9 cellular contexts compared by ENCODE assay signal in genomic region chr1:64623750-64624445, GRCh38.
A peak's percentile ranks its signal among the peaks of the same experiment; 100 is the strongest.
DNase-seq lines count a peak whose midpoint lies in the region; ATAC-seq, FAIRE-seq and TF ChIP-seq lines count a peak whose summit lies in the region.
"Had no signal": no experiment of that assay in that cellular context is flagged by ENCODE, and none has a peak within 500 bp of the region (broad histone marks: within the 10 kb centered on the region; RNA-seq: fewer than 3 reads in every experiment).

No MANE protein-coding gene starts in this region.

- POLR2A ChIA-PET in RWPE1 (lab: Yijun Ruan, JAX; ENCODE audit: low non-redundant PET): no interaction called here

- H3K4me1 ChIP-seq in GM23248 (ENCODE audit: insufficient read depth): peaks cover 12% of the 10 kb centered on the region

- 28 to 30% methylated on average over 4 of the region's 4 CpGs for WGBS in GM23248 (ENCODE audit: low coverage in 1 of 2, low lambda C conversion rate in 2 of 2, missing lambda C conversion rate in 2 of 2), 2 experiments

- 0 out of 2 replicates have a peak, but pooled peaks cover 6% of the 10 kb centered on the region for H3F3A ChIP-seq in GM23248 (ENCODE audit: insufficient read depth)

- CTCF ChIA-PET in RWPE1 (lab: Yijun Ruan, JAX): no interaction called here

- H3K4me3 ChIP-seq in GM23248 (no peak overlapping the region), coronary artery (no peak overlapping the region)

- H4K20me1 ChIP-seq in GM23248 (ENCODE audit: insufficient read depth): no peaks in the 10 kb centered on the region

- H3K27ac ChIP-seq in GM23248 (no peak overlapping the region), RWPE1 (no peak overlapping the region), coronary artery (no peak overlapping the region)

- H3K9me2 ChIP-seq in GM23248 (ENCODE audit: insufficient read depth): no peaks in the 10 kb centered on the region

- no peaks in the 10 kb centered on the region for H3K9me3 ChIP-seq in GM23248 (ENCODE audit: low read depth)

- no peak overlapping the region for H2AFZ ChIP-seq in GM23248

- ATAC-seq in GM18858 (IDR thresholded peaks at IDR 0.05; ENCODE audit: unreplicated experiment) (no peak), HG03135 (IDR thresholded peaks at IDR 0.05; ENCODE audit: unreplicated experiment) (no peak), HG02798 (IDR thresholded peaks at IDR 0.05; ENCODE audit: poor library complexity, unreplicated experiment) (no peak)

- in situ Hi-C loops in ACHN (cut with HindIII; ENCODE audit: low pct_ligation_motif_present, low pct_unique_long_range_greater_than_20kb, low sequenced_read_pairs): no loop called here
- in situ Hi-C loops in GM23248 (cut with MboI): no loop called here

- TF ChIP-seq CTCF in RWPE1 (conservative IDR thresholded peaks at IDR 0.05; ENCODE audit: low read depth): no peak
- TF ChIP-seq CTCF in coronary artery (IDR thresholded peaks at IDR 0.05): no peak

- peak; percentile 90 for FAIRE-seq in islet of Langerhans (lab: Jason Lieb, UNC)

- no peaks in the 10 kb centered on the region for H3K79me2 ChIP-seq in GM23248 (ENCODE audit: insufficient read depth)

- H3K4me2 ChIP-seq in GM23248 (ENCODE audit: unreplicated experiment): no peak overlapping the region

- no peak overlapping the region for H3K9ac ChIP-seq in GM23248

- DNase-seq in ACHN (peak; percentile 41), GM23248 (peak; percentile 34), RWPE1 (ENCODE audit: low spot score) (peak; percentile 76), coronary artery (ENCODE audit: low spot score) (no peak)
- DNase-seq: KG1 had no signal

- H3K27me3 ChIP-seq in GM23248 (replicated peaks; ENCODE audit: insufficient read depth): no peaks in the 10 kb centered on the region

- H3K36me3 ChIP-seq in GM23248 (ENCODE audit: low read depth): no peaks in the 10 kb centered on the region
